Comparison of ENCODE assay signal across 11 cellular contexts in genomic region chr21:34534522-34534921, GRCh38. TPM values are rescaled to one million over a fixed set of nuclear protein-coding genes. Genes with fewer than 3 reads are reported as not detected.
DNase-seq lines count a peak whose midpoint lies in the region; ATAC-seq lines count a peak whose summit lies in the region.
"Had no signal": no experiment of that assay in that cellular context is flagged by ENCODE, and none has a peak within 500 bp of the region (broad histone marks: within the 10 kb centered on the region; RNA-seq: fewer than 3 reads in every experiment).

No MANE protein-coding gene starts in this region.

- peak overlapping the region; percentile 2 to 88 (median 64) for H3K27ac Mint-ChIP-seq in immature natural killer cell
- H3K27ac Mint-ChIP-seq in stimulated activated naive CD8-positive, alpha-beta T cell treated with anti-CD3 and anti-CD28 coated beads, Interleukin-15, amount 100 ng/mL, for 72 hours: no peak overlapping the region
- no peak overlapping the region for H3K27ac Mint-ChIP-seq in CD4-positive, alpha-beta memory T cell

- H3K27me3 Mint-ChIP-seq in immature natural killer cell (ENCODE audit: low read depth in 3 of 3): peaks cover 0 to 11% (median 4%) of the 10 kb centered on the region in 3 donors
- H3K27me3 Mint-ChIP-seq in stimulated activated naive CD8-positive, alpha-beta T cell treated with anti-CD3 and anti-CD28 coated beads, Interleukin-15, amount 100 ng/mL, for 72 hours: no peaks in the 10 kb centered on the region
- H3K27me3 Mint-ChIP-seq in CD4-positive, alpha-beta memory T cell: no peaks in the 10 kb centered on the region

- H3K27me3 ChIP-seq in CD4-positive, alpha-beta memory T cell (ENCODE audit: insufficient read depth, low read length): no peaks in the 10 kb centered on the region

- CTCF ChIA-PET in CD4-positive, alpha-beta memory T cell (lab: Charles Lee; ENCODE audit: partially characterized antibody): no interaction called here

- H3K36me3 ChIP-seq in CD4-positive, alpha-beta memory T cell (ENCODE audit: insufficient read depth, low read length): no peaks in the 10 kb centered on the region

- no peaks in the 10 kb centered on the region for H3K36me3 Mint-ChIP-seq in immature natural killer cell
- peaks cover 0 to 3% of the 10 kb centered on the region in 2 donors for H3K36me3 Mint-ChIP-seq in CD4-positive, alpha-beta memory T cell

- ATAC-seq in stimulated activated naive CD8-positive, alpha-beta T cell treated with anti-CD3 and anti-CD28 coated beads, Interleukin-15, amount 100 ng/mL, for 72 hours: peak; percentile 75
- no peak for ATAC-seq in GM18873 (IDR thresholded peaks at IDR 0.05; ENCODE audit: low FRiP score, unreplicated experiment)

- no peak overlapping the region for H3K4me3 ChIP-seq in CD4-positive, alpha-beta memory T cell (ENCODE audit: low read length in 2 of 2)

- intact Hi-C loops in CD4-positive, alpha-beta memory T cell (cut with micrococcal nuclease): no loop called here

- POLR2A ChIA-PET in CD4-positive, alpha-beta memory T cell (lab: Charles Lee; ENCODE audit: partially characterized antibody): no interaction called here

- H3K4me1 ChIP-seq in CD4-positive, alpha-beta memory T cell (ENCODE audit: insufficient read depth, low read length): no peaks in the 10 kb centered on the region

- peak; percentile 86 for DNase-seq in NK-92 treated with Interleukin-12 subunit alpha and Interleukin-12 subunit beta, amount 100 ng/mL, for 24 hours (lab: John Stamatoyannopoulos, UW)
- DNase-seq in NK-92 (lab: John Stamatoyannopoulos, UW; ENCODE audit: unreplicated experiment): no peak
- DNase-seq in SKM-1 treated with dmso at 0.1 percent for 144 hours (lab: John Stamatoyannopoulos, UW; ENCODE audit: unreplicated experiment): peak; percentile 58
- peak; percentile 44 to 61 (median 56) for DNase-seq in immature natural killer cell
- peak in 1 of 2 donors; percentile 35 for DNase-seq in stimulated activated naive CD8-positive, alpha-beta T cell treated with anti-CD3 and anti-CD28 coated beads, Interleukin-15, amount 100 ng/mL, for 72 hours
- DNase-seq in NCI-H2171 treated with DMSO at 0.1 percent for 48 hours (lab: John Stamatoyannopoulos, UW): no peak
- DNase-seq in CD4-positive, alpha-beta memory T cell: no peak
- DNase-seq: NCI-H226, SK-N-SH had no signal

- peaks cover 0 to 2% (median 0%) of the 10 kb centered on the region in 6 donors for H3K9me3 Mint-ChIP-seq in immature natural killer cell
- peaks cover 0 to 5% of the 10 kb centered on the region in 2 donors for H3K9me3 Mint-ChIP-seq in stimulated activated naive CD8-positive, alpha-beta T cell treated with anti-CD3 and anti-CD28 coated beads, Interleukin-15, amount 100 ng/mL, for 72 hours
- H3K9me3 Mint-ChIP-seq in CD4-positive, alpha-beta memory T cell: peaks cover 0 to 3% (median 0%) of the 10 kb centered on the region in 8 donors

- peaks cover 23 to 24% of the 10 kb centered on the region in 2 donors for H3K4me1 Mint-ChIP-seq in immature natural killer cell
- H3K4me1 Mint-ChIP-seq in stimulated activated naive CD8-positive, alpha-beta T cell treated with anti-CD3 and anti-CD28 coated beads, Interleukin-15, amount 100 ng/mL, for 72 hours: peaks cover 29% of the 10 kb centered on the region
- no peaks in the 10 kb centered on the region for H3K4me1 Mint-ChIP-seq in CD4-positive, alpha-beta memory T cell

- peak overlapping the region; percentile 58 to 81 (median 79) for H3K4me3 Mint-ChIP-seq in immature natural killer cell
- H3K4me3 Mint-ChIP-seq in stimulated activated naive CD8-positive, alpha-beta T cell treated with anti-CD3 and anti-CD28 coated beads, Interleukin-15, amount 100 ng/mL, for 72 hours: peak overlapping the region in 1 of 2 donors; percentile 2
- H3K4me3 Mint-ChIP-seq in CD4-positive, alpha-beta memory T cell: no peak overlapping the region

- H3K9me3 ChIP-seq in CD4-positive, alpha-beta memory T cell (ENCODE audit: control insufficient read depth in 1 of 2, low read length in 2 of 2): no peaks in the 10 kb centered on the region
- H3K9me3 ChIP-seq: SK-N-SH had no signal

- H3K27ac ChIP-seq in CD4-positive, alpha-beta memory T cell (ENCODE audit: low read depth, low read length): no peak overlapping the region
- H3K27ac ChIP-seq: 22Rv1 had no signal

RNA-seq across cellular contexts. Expression of gene KCNE1, which starts 22.5 kb away (rescaled TPM):
- not detected for polyA plus RNA-seq in immature natural killer cell
- under 1 TPM; 0.17 to 0.22 TPM for total RNA-seq in CD4-positive, alpha-beta memory T cell
- polyA plus RNA-seq in CD4-positive, alpha-beta memory T cell: under 1 TPM in 1 of 2 donors, not detected in 1; 0.14 TPM

Comparison
In these comparisons a context has a peak if more than half of its experiments do, and no peak if none do; other contexts are left out.
1. DNase-seq: peak in NK-92 treated with Interleukin-12 subunit alpha and Interleukin-12 subunit beta, amount 100 ng/mL, for 24 hours (single experiment), SKM-1 treated with dmso at 0.1 percent for 144 hours (single experiment) and immature natural killer cell (3 of 3); none in NK-92 (single experiment), NCI-H2171 treated with DMSO at 0.1 percent for 48 hours (single experiment) and CD4-positive, alpha-beta memory T cell (0 of 5).
2. H3K27ac Mint-ChIP-seq: peak in immature natural killer cell (6 of 6); none in stimulated activated naive CD8-positive, alpha-beta T cell treated with anti-CD3 and anti-CD28 coated beads, Interleukin-15, amount 100 ng/mL, for 72 hours (0 of 2) and CD4-positive, alpha-beta memory T cell (0 of 7).
3. H3K4me3 Mint-ChIP-seq: peak in immature natural killer cell (5 of 5); none in CD4-positive, alpha-beta memory T cell (0 of 8).